13 cellular contexts compared by ENCODE assay signal in the genomic region with DNA sequence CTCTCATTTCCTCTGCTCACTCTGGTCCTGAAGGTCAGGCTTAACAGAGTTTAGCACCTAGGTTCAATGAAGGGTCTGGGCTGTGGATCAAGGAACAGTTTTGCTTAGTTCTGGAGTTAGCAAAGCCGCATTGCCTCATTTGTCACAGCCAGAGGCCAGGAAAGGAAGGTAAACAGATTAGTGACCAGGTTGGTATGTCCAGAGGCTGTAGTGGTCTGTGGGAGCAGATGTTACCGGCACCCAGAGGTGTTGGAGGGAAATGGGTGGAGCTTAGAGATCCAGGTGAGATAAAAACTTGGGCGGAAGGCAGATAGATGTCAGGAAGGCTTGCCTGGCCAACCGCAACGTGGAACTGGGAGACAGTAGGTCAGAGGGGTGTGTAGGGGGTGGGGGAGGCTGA. TPM values are rescaled to one million over a fixed set of nuclear protein-coding genes. Genes with fewer than 3 reads are reported as not detected.
DNase-seq lines count a peak whose midpoint lies in the region; ATAC-seq, FAIRE-seq and TF ChIP-seq lines count a peak whose summit lies in the region.
"Had no signal": no experiment of that assay in that cellular context is flagged by ENCODE, and none has a peak within 500 bp of the region (broad histone marks: within the 10 kb centered on the region; RNA-seq: fewer than 3 reads in every experiment).

No MANE protein-coding gene starts in this region.

- no peaks in the 10 kb centered on the region for H3K9me3 Mint-ChIP-seq in mesothelial cell of epicardium
- H3K9me3 Mint-ChIP-seq: dendritic cell treated with granulocyte-macrophage colony-stimulating factor and Interleukin-4, amounts not matched to agents 40 ng/mL and 50 ng/mL, for 4 days had no signal

- no peak overlapping the region for H3K4me3 Mint-ChIP-seq in mesothelial cell of epicardium
- H3K4me3 Mint-ChIP-seq: dendritic cell treated with granulocyte-macrophage colony-stimulating factor and Interleukin-4, amounts not matched to agents 40 ng/mL and 50 ng/mL, for 4 days had no signal

- no peak overlapping the region for H3K4me3 ChIP-seq in kidney epithelial cell (ENCODE audit: low read depth, low read length)

- H3K4me1 Mint-ChIP-seq in mesothelial cell of epicardium: peaks cover 13% of the 10 kb centered on the region

- peaks cover 11% of the 10 kb centered on the region for H3K36me3 Mint-ChIP-seq in mesothelial cell of epicardium

- H3K27me3 Mint-ChIP-seq in mesothelial cell of epicardium (ENCODE audit: low read depth): peaks cover 1% of the 10 kb centered on the region

- ATAC-seq in left cardiac atrium (no peak), HG03108 (IDR thresholded peaks at IDR 0.05; ENCODE audit: unreplicated experiment) (no peak)
- ATAC-seq: foreskin keratinocyte had no signal

- no peak overlapping the region for H3K27ac Mint-ChIP-seq in mesothelial cell of epicardium
- H3K27ac Mint-ChIP-seq: dendritic cell treated with granulocyte-macrophage colony-stimulating factor and Interleukin-4, amounts not matched to agents 40 ng/mL and 50 ng/mL, for 4 days had no signal

- peaks cover 4% of the 10 kb centered on the region for H3K36me3 ChIP-seq in kidney epithelial cell (ENCODE audit: control insufficient read depth, insufficient read depth, low read length)

- intact Hi-C loops in cardiac septum (cut with DNase I): no loop called here
- intact Hi-C loops in left cardiac atrium (cut with DNase I): no loop called here

- TF ChIP-seq CTCF in RWPE1 (conservative IDR thresholded peaks at IDR 0.05; ENCODE audit: low read depth) (no peak), kidney epithelial cell (IDR thresholded peaks at IDR 0.05; ENCODE audit: insufficient read depth, low read length, poor library complexity, severe bottlenecking) (no peak), mesothelial cell of epicardium (IDR thresholded peaks at IDR 0.05; ENCODE audit: unreplicated experiment) (no peak)

- CTCF ChIA-PET in RWPE1 (lab: Yijun Ruan, JAX): no interaction called here

- POLR2A ChIA-PET in RWPE1 (lab: Yijun Ruan, JAX; ENCODE audit: low non-redundant PET): no interaction called here

- peak; percentile 53 for FAIRE-seq in urothelium cell line (lab: Jason Lieb, UNC)
- FAIRE-seq: islet of Langerhans, TTC549 had no signal

- peak; percentile 27 for DNase-seq in cardiac septum (ENCODE audit: low spot score)
- DNase-seq in left cardiac atrium: no peak
- no peak for DNase-seq in RWPE1 (ENCODE audit: low spot score)
- DNase-seq in kidney epithelial cell (ENCODE audit: low read depth): peak; percentile 21
- DNase-seq in urothelium cell line (ENCODE audit: low spot score): no peak
- DNase-seq in mesothelial cell of epicardium (ENCODE audit: low spot score in 2 of 2, unreplicated experiment in 2 of 2): no peak
- DNase-seq in NCI-H524 treated with DMSO at 0.1 percent for 48 hours (lab: John Stamatoyannopoulos, UW): no peak
- DNase-seq: NCI-H446 had no signal

- no peaks in the 10 kb centered on the region for H3K27me3 ChIP-seq in kidney epithelial cell (ENCODE audit: control insufficient read depth, insufficient read depth, low read length)
- H3K27me3 ChIP-seq: foreskin keratinocyte had no signal

- peak overlapping the region; percentile 48 for H3K27ac ChIP-seq in RWPE1
- H3K27ac ChIP-seq: foreskin keratinocyte had no signal

RNA-seq across cellular contexts. Expression of a gene that starts 36.6 kb away (rescaled TPM):
- 62.4 TPM for total RNA-seq in cardiac septum
- total RNA-seq in left cardiac atrium: 10 to 100 TPM; 43.3 to 48.1 TPM
- 53.0 and 67.3 TPM in 2 replicates for total RNA-seq in kidney epithelial cell
- 164 to 169 TPM (median 164 TPM) in 3 replicates for total RNA-seq in mesothelial cell of epicardium

Comparison
In these comparisons a context has a peak if more than half of its experiments do, and no peak if none do; other contexts are left out.
1. DNase-seq: peak in cardiac septum (single experiment) and kidney epithelial cell (single experiment); none in left cardiac atrium (single experiment), RWPE1 (single experiment), urothelium cell line (single experiment), mesothelial cell of epicardium (0 of 2) and NCI-H524 treated with DMSO at 0.1 percent for 48 hours (single experiment).